ENCODE assay signal across 1 cellular context in genomic region chr12:52029686-52030085, GRCh38.
TF ChIP-seq lines count a peak whose summit lies in the region.

No MANE protein-coding gene starts in this region.

TF ChIP-seq in HEK293, 187 proteins besides CTCF, POLR2A, EP300 and RAD21 (continued from another document):
- TF ChIP-seq ZNF529 (tag by site-specific recombination; IDR thresholded peaks at IDR 0.05; ENCODE audit: insufficient replicate concordance) (no peak), ZNF626 (tag by site-specific recombination; IDR thresholded peaks at IDR 0.05) (no peak), SALL2 (tag by site-specific recombination; IDR thresholded peaks at IDR 0.05; ENCODE audit: borderline replicate concordance) (no peak)
